In genomic region chr6:154721460-154721859, GRCh38 we compare ENCODE assay signal across 15 cellular contexts. TPM values are rescaled to one million over a fixed set of nuclear protein-coding genes. Genes with fewer than 3 reads are reported as not detected.
A peak's percentile ranks its signal among the peaks of the same experiment; 100 is the strongest.
DNase-seq lines count a peak whose midpoint lies in the region; ATAC-seq and TF ChIP-seq lines count a peak whose summit lies in the region.
"Had no signal": no experiment of that assay in that cellular context is flagged by ENCODE, and none has a peak within 500 bp of the region (broad histone marks: within the 10 kb centered on the region; RNA-seq: fewer than 3 reads in every experiment).

No MANE protein-coding gene starts in this region.

- TF ChIP-seq CTCF in RWPE1 (conservative IDR thresholded peaks at IDR 0.05; ENCODE audit: low read depth) (no peak), smooth muscle cell (IDR thresholded peaks at IDR 0.05; ENCODE audit: borderline replicate concordance, insufficient read depth, poor library complexity, severe bottlenecking) (no peak)

- H3K9me3 ChIP-seq in smooth muscle cell (replicated peaks; ENCODE audit: low read depth), result no peaks in the 10 kb centered on the region

- H3K9ac ChIP-seq in smooth muscle cell (ENCODE audit: low read depth), result peak overlapping the region; percentile 55

- WGBS in smooth muscle cell (ENCODE audit: low lambda C conversion rate), result 55% methylated on average over 6 of the region's 6 CpGs

- DNase-seq in HCEC 1CT (peak; percentile 37), RWPE1 (ENCODE audit: low spot score) (peak; percentile 26), dedifferentiated amniotic fluid mesenchymal stem cell (ENCODE audit: extremely low spot score) (peak; percentile 58), smooth muscle cell (lab: John Stamatoyannopoulos, UW; ENCODE audit: unreplicated experiment) (no peak), medulla oblongata (ENCODE audit: extremely low spot score) (no peak), NCI-H446 treated with DMSO at 0.1 percent for 48 hours (lab: John Stamatoyannopoulos, UW) (no peak), NCI-H128 (lab: John Stamatoyannopoulos, UW; ENCODE audit: unreplicated experiment) (no peak)
- no peak for DNase-seq in stimulated activated effector memory CD8-positive, alpha-beta T cell treated with anti-CD3 and anti-CD28 coated beads, Interleukin-12 subunit alpha, Interleukin-12 subunit beta, amount 100 ng/mL, for 72 hours (ENCODE audit: low spot score in 2 of 2)
- DNase-seq: activated CD8-positive, alpha-beta memory T cell treated with anti-CD3 and anti-CD28 coated beads, Interleukin-2, amount 10 ng/mL, durations not matched to agents 7 days and 5 days; activated naive CD8-positive, alpha-beta T cell treated with anti-CD3 and anti-CD28 coated beads, Interleukin-2, amount 10 ng/mL, durations not matched to agents 7 days and 5 days; dermis blood vessel endothelial cell; NCI-H510A; Right ventricle myocardium superior; small intestine had no signal

- no peaks in the 10 kb centered on the region for H3K79me2 ChIP-seq in smooth muscle cell (ENCODE audit: low read depth)

- CTCF ChIA-PET in RWPE1 (lab: Yijun Ruan, JAX), result interaction anchor here (0.7 kb wide), 2 partner anchors 84 to 116 kb away, joined by 3 to 4 read pairs; no protein-coding TSS in a partner anchor

- H3K27ac Mint-ChIP-seq in stimulated activated effector memory CD8-positive, alpha-beta T cell treated with anti-CD3 and anti-CD28 coated beads, Interleukin-12 subunit alpha, Interleukin-12 subunit beta, amount 100 ng/mL, for 72 hours, result no peak overlapping the region
- H3K27ac Mint-ChIP-seq: activated CD8-positive, alpha-beta memory T cell treated with anti-CD3 and anti-CD28 coated beads, Interleukin-2, amount 10 ng/mL, durations not matched to agents 7 days and 5 days; activated naive CD8-positive, alpha-beta T cell treated with anti-CD3 and anti-CD28 coated beads, Interleukin-2, amount 10 ng/mL, durations not matched to agents 7 days and 5 days; nephron had no signal

- H2AFZ ChIP-seq in smooth muscle cell (ENCODE audit: low read depth), result no peak overlapping the region

- no peak overlapping the region for H3K4me3 ChIP-seq in smooth muscle cell

- no peak overlapping the region for H3K4me3 Mint-ChIP-seq in stimulated activated effector memory CD8-positive, alpha-beta T cell treated with anti-CD3 and anti-CD28 coated beads, Interleukin-12 subunit alpha, Interleukin-12 subunit beta, amount 100 ng/mL, for 72 hours
- H3K4me3 Mint-ChIP-seq: activated CD8-positive, alpha-beta memory T cell treated with anti-CD3 and anti-CD28 coated beads, Interleukin-2, amount 10 ng/mL, durations not matched to agents 7 days and 5 days; activated naive CD8-positive, alpha-beta T cell treated with anti-CD3 and anti-CD28 coated beads, Interleukin-2, amount 10 ng/mL, durations not matched to agents 7 days and 5 days; nephron had no signal

- no peaks in the 10 kb centered on the region for H4K20me1 ChIP-seq in smooth muscle cell (ENCODE audit: low read depth)

- H3K4me1 ChIP-seq in smooth muscle cell (ENCODE audit: low read depth), result no peaks in the 10 kb centered on the region

- peaks cover 9% of the 10 kb centered on the region for H3K9me3 Mint-ChIP-seq in stimulated activated effector memory CD8-positive, alpha-beta T cell treated with anti-CD3 and anti-CD28 coated beads, Interleukin-12 subunit alpha, Interleukin-12 subunit beta, amount 100 ng/mL, for 72 hours

- H3F3A ChIP-seq in smooth muscle cell (ENCODE audit: low read depth), result no peaks in the 10 kb centered on the region

- no peaks in the 10 kb centered on the region for H3K36me3 Mint-ChIP-seq in stimulated activated effector memory CD8-positive, alpha-beta T cell treated with anti-CD3 and anti-CD28 coated beads, Interleukin-12 subunit alpha, Interleukin-12 subunit beta, amount 100 ng/mL, for 72 hours

- H3K27ac ChIP-seq in RWPE1, result no peak overlapping the region
- peak overlapping the region; percentile 68 for H3K27ac ChIP-seq in smooth muscle cell (ENCODE audit: low read depth)

- no peaks in the 10 kb centered on the region for H3K4me1 Mint-ChIP-seq in stimulated activated effector memory CD8-positive, alpha-beta T cell treated with anti-CD3 and anti-CD28 coated beads, Interleukin-12 subunit alpha, Interleukin-12 subunit beta, amount 100 ng/mL, for 72 hours
- H3K4me1 Mint-ChIP-seq: activated naive CD8-positive, alpha-beta T cell treated with anti-CD3 and anti-CD28 coated beads, Interleukin-2, amount 10 ng/mL, durations not matched to agents 7 days and 5 days; nephron had no signal

- H3K36me3 ChIP-seq in smooth muscle cell (ENCODE audit: low read depth), result no peaks in the 10 kb centered on the region

- no peaks in the 10 kb centered on the region for H3K27me3 ChIP-seq in smooth muscle cell (ENCODE audit: low read depth)

- ATAC-seq in stimulated activated effector memory CD8-positive, alpha-beta T cell treated with anti-CD3 and anti-CD28 coated beads, Interleukin-12 subunit alpha, Interleukin-12 subunit beta, amount 100 ng/mL, for 72 hours, result no peak
- ATAC-seq: activated CD8-positive, alpha-beta memory T cell treated with anti-CD3 and anti-CD28 coated beads, Interleukin-2, amount 10 ng/mL, durations not matched to agents 7 days and 5 days had no signal

- POLR2A ChIA-PET in RWPE1 (lab: Yijun Ruan, JAX; ENCODE audit: low non-redundant PET), result no interaction called here

- H3K4me2 ChIP-seq in smooth muscle cell, result peak overlapping the region; percentile 21

RNA-seq across cellular contexts. Expression of gene SCAF8, which starts 11.8 kb away (rescaled TPM):
- total RNA-seq in smooth muscle cell, result 37.6 and 39.3 TPM in 2 replicates
- 12.3 and 12.7 TPM in 2 replicates for polyA plus RNA-seq in smooth muscle cell

Comparison
In these comparisons a context has a peak if more than half of its experiments do, and no peak if none do; other contexts are left out.
1. DNase-seq: peak in HCEC 1CT (single experiment), RWPE1 (single experiment) and dedifferentiated amniotic fluid mesenchymal stem cell (single experiment); none in smooth muscle cell (single experiment), stimulated activated effector memory CD8-positive, alpha-beta T cell treated with anti-CD3 and anti-CD28 coated beads, Interleukin-12 subunit alpha, Interleukin-12 subunit beta, amount 100 ng/mL, for 72 hours (0 of 2), medulla oblongata (single experiment), NCI-H446 treated with DMSO at 0.1 percent for 48 hours (single experiment) and NCI-H128 (single experiment).